22 cellular contexts compared by ENCODE assay signal in genomic region chr4:168028970-168029610, GRCh38.
DNase-seq lines count a peak whose midpoint lies in the region; TF ChIP-seq lines count a peak whose summit lies in the region.
"Had no signal": no experiment of that assay in that cellular context is flagged by ENCODE, and none has a peak within 500 bp of the region (broad histone marks: within the 10 kb centered on the region; RNA-seq: fewer than 3 reads in every experiment).

No MANE protein-coding gene starts in this region.

- no peak overlapping the region for H3K4me3 ChIP-seq in fibroblast of villous mesenchyme (ENCODE audit: low read depth, low read length)
- H3K4me3 ChIP-seq: gastroesophageal sphincter, neural progenitor cell, SJSA1, skin epidermis had no signal

- no peak for TF ChIP-seq CTCF in fibroblast of villous mesenchyme (IDR thresholded peaks at IDR 0.05; ENCODE audit: insufficient read depth, low read depth, low read length)

- intact Hi-C loops in posterior vena cava (cut with DNase I), result no loop called here

- DNase-seq in Daoy (ENCODE audit: low read depth) (peak; percentile 20), HT-29 (ENCODE audit: low spot score) (peak; percentile 13), RPMI7951 (ENCODE audit: low read depth) (peak; percentile 51), fibroblast of villous mesenchyme (ENCODE audit: low read depth) (peak; percentile 1), NCI-H69 (lab: John Stamatoyannopoulos, UW) (no peak), kidney glomerular epithelial cell (lab: John Stamatoyannopoulos, UW) (no peak), posterior vena cava (ENCODE audit: low spot score) (no peak), iPS-NIHi7 (ENCODE audit: extremely low spot score) (no peak)
- DNase-seq: activated CD4-positive, alpha-beta T cell treated with anti-CD3 and anti-CD28 coated beads, Interleukin-2, amount 10 ng/mL, durations not matched to agents 24 days and 14 days; activated effector memory CD4-positive, alpha-beta T cell treated with Interleukin-2 at 50 U/mL for 16 hours; activated naive CD8-positive, alpha-beta T cell treated with anti-CD3 and anti-CD28 coated beads, Interleukin-2, amount 10 ng/mL, durations not matched to agents 7 days and 5 days; effector CD4-positive, alpha-beta T cell; erythroblast; hypothalamus; NCI-H1694; NCI-H774; posterior cingulate gyrus; stimulated activated CD4-positive, alpha-beta T cell treated with anti-CD3 and anti-CD28 coated beads, Interleukin-1b, Interleukin-23, amount 100 ng/mL, for 48 hours had no signal

Comparison
In these comparisons a context has a peak if more than half of its experiments do, and no peak if none do; other contexts are left out.
1. DNase-seq: peak in Daoy (single experiment), HT-29 (single experiment), RPMI7951 (single experiment) and fibroblast of villous mesenchyme (single experiment); none in NCI-H69 (single experiment), kidney glomerular epithelial cell (single experiment), posterior vena cava (single experiment) and iPS-NIHi7 (single experiment).